1 cellular context compared by ENCODE assay signal in the genomic region with DNA sequence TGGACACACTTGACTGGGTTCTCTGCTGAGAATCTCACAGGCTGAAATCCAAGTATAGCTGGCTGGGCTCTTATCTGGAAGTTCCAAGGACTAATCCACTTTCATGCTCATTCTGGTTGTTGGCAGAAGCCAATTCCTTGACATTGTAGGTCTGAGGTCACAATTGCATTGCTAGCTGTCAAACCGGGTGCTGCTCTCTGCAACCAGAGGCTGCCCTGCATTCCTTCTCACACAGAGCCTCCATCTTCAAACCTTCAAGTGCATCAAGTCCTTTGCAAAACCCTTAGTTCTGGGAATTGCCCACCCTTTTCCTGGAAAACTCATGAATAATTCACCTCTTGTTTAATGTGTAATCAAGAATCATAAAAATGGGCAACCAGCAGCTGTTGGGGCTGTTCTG.
TF ChIP-seq lines count a peak whose summit lies in the region.

No MANE protein-coding gene starts in this region.

TF ChIP-seq in H1, 55 proteins besides CTCF, POLR2A, EP300 and RAD21:
- no peak for TF ChIP-seq RFX5 (IDR thresholded peaks at IDR 0.05; ENCODE audit: borderline replicate concordance, low read depth, low read length)
- no peak for TF ChIP-seq SP2 (IDR thresholded peaks at IDR 0.05; ENCODE audit: low read length)
- TF ChIP-seq SIN3A (conservative IDR thresholded peaks at IDR 0.05 in 1 of 2, IDR thresholded peaks at IDR 0.05 in 1 of 2; ENCODE audit: low read depth in 1 of 2, low read length in 2 of 2) = no peak
- no peak for TF ChIP-seq SIRT6 (IDR thresholded peaks at IDR 0.05; ENCODE audit: low read length)
- TF ChIP-seq JUND (IDR thresholded peaks at IDR 0.05; ENCODE audit: low read length) = no peak
- TF ChIP-seq, protein P1, sequence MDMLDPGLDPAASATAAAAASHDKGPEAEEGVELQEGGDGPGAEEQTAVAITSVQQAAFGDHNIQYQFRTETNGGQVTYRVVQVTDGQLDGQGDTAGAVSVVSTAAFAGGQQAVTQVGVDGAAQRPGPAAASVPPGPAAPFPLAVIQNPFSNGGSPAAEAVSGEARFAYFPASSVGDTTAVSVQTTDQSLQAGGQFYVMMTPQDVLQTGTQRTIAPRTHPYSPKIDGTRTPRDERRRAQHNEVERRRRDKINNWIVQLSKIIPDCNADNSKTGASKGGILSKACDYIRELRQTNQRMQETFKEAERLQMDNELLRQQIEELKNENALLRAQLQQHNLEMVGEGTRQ (IDR thresholded peaks at IDR 0.05; ENCODE audit: low read length) = no peak
- no peak for TF ChIP-seq ATF2 (IDR thresholded peaks at IDR 0.05; ENCODE audit: low read length)
- TF ChIP-seq CHD1 (IDR thresholded peaks at IDR 0.05; ENCODE audit: low read depth, low read length) = no peak
- TF ChIP-seq KDM1A (IDR thresholded peaks at IDR 0.05; ENCODE audit: borderline replicate concordance, low read length) = no peak
